In the genomic region with DNA sequence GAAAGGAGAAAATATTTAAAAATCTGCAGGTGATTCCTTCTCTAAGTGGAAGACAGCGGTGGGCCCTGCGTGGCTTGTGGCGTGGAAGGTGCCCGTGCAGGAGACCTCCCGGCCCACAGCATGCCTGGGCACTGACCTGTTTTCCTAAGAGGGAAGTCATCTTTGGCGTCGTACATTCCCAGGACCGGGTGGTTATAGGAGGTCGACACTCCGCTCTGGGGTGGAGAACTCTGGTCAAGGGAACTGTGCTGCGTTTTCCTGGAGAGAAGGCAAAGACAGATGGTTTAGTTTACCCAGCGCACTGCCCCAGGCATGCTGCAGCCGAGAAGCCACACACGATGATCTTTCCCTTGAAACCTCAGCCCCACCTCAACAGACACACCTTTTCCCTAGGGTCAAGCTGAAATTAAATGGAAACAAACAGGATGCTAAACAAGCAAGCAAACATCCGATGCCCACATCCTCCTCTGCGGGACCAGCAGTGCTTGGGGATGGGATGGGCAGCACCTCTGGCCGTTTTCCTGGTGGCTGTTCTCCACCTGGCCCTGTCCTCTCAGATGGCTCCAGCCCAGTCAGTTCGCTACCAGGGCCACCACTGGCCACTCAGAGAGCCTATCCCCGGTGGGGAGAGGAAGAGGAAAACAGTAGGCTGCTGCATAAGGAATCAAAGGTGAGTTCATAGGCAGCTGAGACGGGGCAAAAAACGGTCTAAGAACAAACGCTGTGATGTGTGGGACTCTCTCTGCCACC, we compare ENCODE assay signal across 18 cellular contexts.
DNase-seq lines count a peak whose midpoint lies in the region; ATAC-seq and TF ChIP-seq lines count a peak whose summit lies in the region.
"Had no signal": no experiment of that assay in that cellular context is flagged by ENCODE, and none has a peak within 500 bp of the region (broad histone marks: within the 10 kb centered on the region; RNA-seq: fewer than 3 reads in every experiment).

No MANE protein-coding gene starts in this region.

- H3F3A ChIP-seq in PC-9 (ENCODE audit: insufficient read depth, low read depth), result no peaks in the 10 kb centered on the region

- H3K27me3 Mint-ChIP-seq in activated CD4-positive, alpha-beta memory T cell treated with anti-CD3 and anti-CD28 coated beads for 36 hours, result no peaks in the 10 kb centered on the region
- no peaks in the 10 kb centered on the region for H3K27me3 Mint-ChIP-seq in activated CD4-positive, alpha-beta memory T cell treated with anti-CD3 and anti-CD28 coated beads, Interleukin-2, amount 10 ng/mL, durations not matched to agents 7 days and 5 days

- intact Hi-C loops in activated CD4-positive, alpha-beta memory T cell treated with anti-CD3 and anti-CD28 coated beads for 36 hours (cut with micrococcal nuclease), result no loop called here
- intact Hi-C loops in adrenal gland (cut with DNase I), result no loop called here
- intact Hi-C loops in lower lobe of right lung (cut with DNase I), result no loop called here
- intact Hi-C loops in PC-9 (cut with micrococcal nuclease; ENCODE audit: unreplicated experiment), result no loop called here

- POLR2A ChIA-PET in activated CD4-positive, alpha-beta memory T cell treated with anti-CD3 and anti-CD28 coated beads for 36 hours (lab: Charles Lee), result no interaction called here
- POLR2A ChIA-PET in activated CD4-positive, alpha-beta memory T cell treated with anti-CD3 and anti-CD28 coated beads, Interleukin-2, amount 10 ng/mL, durations not matched to agents 7 days and 5 days (lab: Charles Lee), result no interaction called here
- POLR2A ChIA-PET in PC-9 (lab: Charles Lee; ENCODE audit: unreplicated experiment), result no interaction called here

- peak; percentile 3 for DNase-seq in activated CD4-positive, alpha-beta memory T cell treated with anti-CD3 and anti-CD28 coated beads for 36 hours
- DNase-seq in activated CD4-positive, alpha-beta memory T cell treated with anti-CD3 and anti-CD28 coated beads, Interleukin-2, amount 10 ng/mL, durations not matched to agents 7 days and 5 days, result no peak
- DNase-seq in adrenal gland (peak in 5 of 7 donors; percentile 4 to 50 (median 9)), lower lobe of right lung (peak; percentile 28), substantia nigra (lab: John Stamatoyannopoulos, UW) (no peak), NOMO-1 treated with DMSO at 0.1 percent for 48 hours (lab: John Stamatoyannopoulos, UW; ENCODE audit: unreplicated experiment) (no peak), PC-9 (no peak)
- no peak for DNase-seq in central memory CD4-positive, alpha-beta T cell
- DNase-seq: activated gamma-delta T cell; C1 segment of cervical spinal cord; DMS 273 treated with DMSO at 0.1 percent for 48 hours; foreskin keratinocyte; natural killer cell; NCI-H1105; NCI-H510A treated with DMSO at 0.1 percent for 48 hours; stimulated activated CD4-positive, alpha-beta T cell treated with anti-CD3 and anti-CD28 coated beads, Interleukin-4, amount 100 ng/mL, for 24 hours; SW 1271 had no signal

- H3K4me3 ChIP-seq in adrenal gland (no peak overlapping the region), lower lobe of right lung (no peak overlapping the region), PC-9 (no peak overlapping the region)
- H3K4me3 ChIP-seq: prostate gland had no signal

- no peak overlapping the region for H3K4me2 ChIP-seq in PC-9

- H3K27ac Mint-ChIP-seq in activated CD4-positive, alpha-beta memory T cell treated with anti-CD3 and anti-CD28 coated beads for 36 hours, result no peak overlapping the region
- H3K27ac Mint-ChIP-seq in activated CD4-positive, alpha-beta memory T cell treated with anti-CD3 and anti-CD28 coated beads, Interleukin-2, amount 10 ng/mL, durations not matched to agents 7 days and 5 days, result no peak overlapping the region

- H3K27me3 ChIP-seq in adrenal gland (no peaks in the 10 kb centered on the region), lower lobe of right lung (ENCODE audit: low read depth) (no peaks in the 10 kb centered on the region), PC-9 (ENCODE audit: insufficient read depth, low read depth) (no peaks in the 10 kb centered on the region)
- H3K27me3 ChIP-seq: foreskin keratinocyte had no signal

- WGBS in adrenal gland, 4 donors, result 83 to 89% (median 86%) methylated on average over 21 to 22 of the region's 22 CpGs

- TF ChIP-seq CTCF in adrenal gland (IDR thresholded peaks at IDR 0.05) (no peak), lower lobe of right lung (IDR thresholded peaks at IDR 0.05) (no peak), PC-9 (conservative IDR thresholded peaks at IDR 0.05) (no peak)

- no peaks in the 10 kb centered on the region for H3K9me3 Mint-ChIP-seq in activated CD4-positive, alpha-beta memory T cell treated with anti-CD3 and anti-CD28 coated beads for 36 hours
- no peaks in the 10 kb centered on the region for H3K9me3 Mint-ChIP-seq in activated CD4-positive, alpha-beta memory T cell treated with anti-CD3 and anti-CD28 coated beads, Interleukin-2, amount 10 ng/mL, durations not matched to agents 7 days and 5 days

- H2AFZ ChIP-seq in PC-9, result no peak overlapping the region

- ATAC-seq in lower lobe of right lung, result no peak
- ATAC-seq: natural killer cell had no signal

- H4K20me1 ChIP-seq in PC-9 (ENCODE audit: insufficient read depth), result no peaks in the 10 kb centered on the region; the same call in 1 of the 2 replicates

- H3K4me3 Mint-ChIP-seq in activated CD4-positive, alpha-beta memory T cell treated with anti-CD3 and anti-CD28 coated beads for 36 hours, result no peak overlapping the region
- H3K4me3 Mint-ChIP-seq in activated CD4-positive, alpha-beta memory T cell treated with anti-CD3 and anti-CD28 coated beads, Interleukin-2, amount 10 ng/mL, durations not matched to agents 7 days and 5 days, result no peak overlapping the region
- H3K4me3 Mint-ChIP-seq: natural killer cell had no signal

- H3K9me2 ChIP-seq in PC-9 (ENCODE audit: insufficient read depth), result no peaks in the 10 kb centered on the region

- CTCF ChIA-PET in activated CD4-positive, alpha-beta memory T cell treated with anti-CD3 and anti-CD28 coated beads for 36 hours (lab: Charles Lee), result no interaction called here
- CTCF ChIA-PET in activated CD4-positive, alpha-beta memory T cell treated with anti-CD3 and anti-CD28 coated beads, Interleukin-2, amount 10 ng/mL, durations not matched to agents 7 days and 5 days (lab: Charles Lee), result no interaction called here
- CTCF ChIA-PET in PC-9 (lab: Charles Lee), result no interaction called here

- BruUV-seq in PC-9 (replicated peaks; lab: Mats Ljungman, UMichigan), result no TSS peak

- H3K36me3 Mint-ChIP-seq in activated CD4-positive, alpha-beta memory T cell treated with anti-CD3 and anti-CD28 coated beads for 36 hours, result peaks cover 62% of the 10 kb centered on the region
- peaks cover 81% of the 10 kb centered on the region for H3K36me3 Mint-ChIP-seq in activated CD4-positive, alpha-beta memory T cell treated with anti-CD3 and anti-CD28 coated beads, Interleukin-2, amount 10 ng/mL, durations not matched to agents 7 days and 5 days (ENCODE audit: low read depth)

- H3K36me3 ChIP-seq in adrenal gland (replicated peaks in 1 of 2), result peaks cover 0 to 27% of the 10 kb centered on the region in 2 donors
- H3K36me3 ChIP-seq in lower lobe of right lung, result peaks cover 58% of the 10 kb centered on the region
- H3K36me3 ChIP-seq in PC-9 (ENCODE audit: low read depth), result no peaks in the 10 kb centered on the region

- no peak for TF ChIP-seq POLR2A in adrenal gland (IDR thresholded peaks at IDR 0.05)

- no peaks in the 10 kb centered on the region for H3K79me2 ChIP-seq in PC-9 (ENCODE audit: low read depth)

- H3K4me1 ChIP-seq in adrenal gland (replicated peaks in 1 of 2) (no peaks in the 10 kb centered on the region), lower lobe of right lung (peaks cover 5% of the 10 kb centered on the region), PC-9 (replicated peaks; ENCODE audit: insufficient read depth) (no peaks in the 10 kb centered on the region)
- H3K4me1 ChIP-seq: prostate gland had no signal

- no peaks in the 10 kb centered on the region for H3K9me3 ChIP-seq in adrenal gland (replicated peaks in 1 of 3)
- no peaks in the 10 kb centered on the region for H3K9me3 ChIP-seq in lower lobe of right lung
- H3K9me3 ChIP-seq in PC-9 (ENCODE audit: insufficient read depth, low read depth), result no peaks in the 10 kb centered on the region
- H3K9me3 ChIP-seq: prostate gland had no signal

- H3K27ac ChIP-seq in adrenal gland, result no peak overlapping the region
- no peak overlapping the region for H3K27ac ChIP-seq in lower lobe of right lung
- peak overlapping the region; percentile 96 for H3K27ac ChIP-seq in substantia nigra (ENCODE audit: low read depth, low read length, poor library complexity, severe bottlenecking)
- H3K27ac ChIP-seq in PC-9, result no peak overlapping the region
- H3K27ac ChIP-seq: foreskin keratinocyte had no signal

- H3K4me1 Mint-ChIP-seq in activated CD4-positive, alpha-beta memory T cell treated with anti-CD3 and anti-CD28 coated beads for 36 hours (ENCODE audit: low read depth), result peaks cover 4% of the 10 kb centered on the region
- H3K4me1 Mint-ChIP-seq in activated CD4-positive, alpha-beta memory T cell treated with anti-CD3 and anti-CD28 coated beads, Interleukin-2, amount 10 ng/mL, durations not matched to agents 7 days and 5 days, result peaks cover 25% of the 10 kb centered on the region

Comparison
In these comparisons a context has a peak if more than half of its experiments do, and no peak if none do; other contexts are left out.
1. DNase-seq: peak in activated CD4-positive, alpha-beta memory T cell treated with anti-CD3 and anti-CD28 coated beads for 36 hours (single experiment), adrenal gland (5 of 7) and lower lobe of right lung (single experiment); none in activated CD4-positive, alpha-beta memory T cell treated with anti-CD3 and anti-CD28 coated beads, Interleukin-2, amount 10 ng/mL, durations not matched to agents 7 days and 5 days (single experiment), substantia nigra (0 of 49), NOMO-1 treated with DMSO at 0.1 percent for 48 hours (single experiment), PC-9 (0 of 2) and central memory CD4-positive, alpha-beta T cell (single experiment).